Comparison of ENCODE assay signal across 27 cellular contexts in the genomic region with DNA sequence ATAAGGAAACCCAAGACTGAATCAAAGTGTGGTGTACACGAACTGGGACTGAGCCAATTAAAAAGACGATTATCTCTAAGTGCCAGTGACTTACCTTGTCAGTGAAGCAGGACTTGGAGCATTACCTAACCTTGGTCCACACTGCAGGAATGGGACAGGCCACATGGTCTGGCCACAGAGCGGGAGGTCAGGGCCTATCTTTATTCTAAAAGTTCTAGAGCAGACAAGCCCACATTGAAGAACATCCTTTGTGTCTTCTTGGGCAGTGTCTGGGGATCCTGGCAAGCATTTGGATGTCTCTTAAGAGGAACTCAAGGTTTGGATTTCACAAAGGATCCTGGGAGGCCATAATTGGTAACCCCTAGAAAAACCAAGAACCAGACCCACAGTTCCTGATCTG. TPM values are rescaled to one million over a fixed set of nuclear protein-coding genes. Genes with fewer than 3 reads are reported as not detected.
"Had no signal": no experiment of that assay in that cellular context is flagged by ENCODE, and none has a peak within 500 bp of the region (broad histone marks: within the 10 kb centered on the region; RNA-seq: fewer than 3 reads in every experiment).

No MANE protein-coding gene starts in this region.

- FAIRE-seq: endothelial cell of umbilical vein, islet of Langerhans had no signal

- H3K27ac Mint-ChIP-seq: dendritic cell treated with granulocyte-macrophage colony-stimulating factor and Interleukin-4, amounts not matched to agents 40 ng/mL and 50 ng/mL, for 4 days; nephron progenitor cell; stimulated activated memory B cell treated with anti-CD40 and anti-IgM and Interleukin-4, amounts not matched to agents 10 μg/mL and 1 μg/mL and 100 μg/mL, for 72 hours; type B pancreatic cell had no signal

- H3K4me2 ChIP-seq: hepatocyte had no signal

- H3K27me3 ChIP-seq: colonic mucosa, esophagus muscularis mucosa, foreskin keratinocyte, gastroesophageal sphincter, heart left ventricle, hepatocyte, left lung, right atrium auricular region, sigmoid colon, testis, tibial artery had no signal

- H3K4me3 ChIP-seq: colonic mucosa, esophagus muscularis mucosa, gastroesophageal sphincter, heart left ventricle, hepatocyte, left lung, prostate gland, right atrium auricular region, sigmoid colon, spleen, testis, tibial artery had no signal

- H3K4me1 Mint-ChIP-seq: stimulated activated memory B cell treated with anti-CD40 and anti-IgM and Interleukin-4, amounts not matched to agents 10 μg/mL and 1 μg/mL and 100 μg/mL, for 72 hours had no signal

- H3K36me3 Mint-ChIP-seq: naive thymus-derived CD8-positive, alpha-beta T cell; stimulated activated memory B cell treated with anti-CD40 and anti-IgM and Interleukin-4, amounts not matched to agents 10 μg/mL and 1 μg/mL and 100 μg/mL, for 72 hours had no signal

- H3K27me3 Mint-ChIP-seq: type B pancreatic cell had no signal

- DNase-seq: colonic mucosa; effector memory CD4-positive, alpha-beta T cell; foreskin keratinocyte; heart left ventricle; left cardiac atrium; left lung; mesendoderm; naive thymus-derived CD8-positive, alpha-beta T cell; nephron progenitor cell; nucleus accumbens; sigmoid colon; spleen; stimulated activated CD4-positive, alpha-beta T cell treated with anti-CD3 and anti-CD28 coated beads, Interleukin-4, amount 100 ng/mL, for 4 hours; stimulated activated naive CD8-positive, alpha-beta T cell treated with anti-CD3 and anti-CD28 coated beads, Interleukin-15, Interleukin-2, amounts not matched to agents 100 U/mL and 50 U/mL, for 24 hours; substantia nigra; testis; tibial artery had no signal

- H3K27ac ChIP-seq: colonic mucosa, esophagus muscularis mucosa, foreskin keratinocyte, gastroesophageal sphincter, heart left ventricle, hepatocyte, left lung, prostate gland, right atrium auricular region, sigmoid colon, spleen, testis, tibial artery had no signal

- H3K4me3 Mint-ChIP-seq: dendritic cell treated with granulocyte-macrophage colony-stimulating factor and Interleukin-4, amounts not matched to agents 40 ng/mL and 50 ng/mL, for 4 days; naive thymus-derived CD8-positive, alpha-beta T cell; nephron progenitor cell; stimulated activated memory B cell treated with anti-CD40 and anti-IgM and Interleukin-4, amounts not matched to agents 10 μg/mL and 1 μg/mL and 100 μg/mL, for 72 hours; type B pancreatic cell had no signal

- H3K36me3 ChIP-seq: colonic mucosa, prostate gland, sigmoid colon, spleen had no signal

- H3K9me3 Mint-ChIP-seq: dendritic cell treated with granulocyte-macrophage colony-stimulating factor and Interleukin-4, amounts not matched to agents 40 ng/mL and 50 ng/mL, for 4 days; naive thymus-derived CD8-positive, alpha-beta T cell; nephron progenitor cell; stimulated activated memory B cell treated with anti-CD40 and anti-IgM and Interleukin-4, amounts not matched to agents 10 μg/mL and 1 μg/mL and 100 μg/mL, for 72 hours; type B pancreatic cell had no signal

- H3K4me1 ChIP-seq: foreskin keratinocyte, prostate gland, testis had no signal

- H2AFZ ChIP-seq: hepatocyte had no signal

- ATAC-seq: foreskin keratinocyte; gastroesophageal sphincter; heart left ventricle; left cardiac atrium; left lung; naive thymus-derived CD8-positive, alpha-beta T cell; stimulated activated memory B cell treated with anti-CD40 and anti-IgM and Interleukin-4, amounts not matched to agents 10 μg/mL and 1 μg/mL and 100 μg/mL, for 72 hours; stimulated activated naive CD8-positive, alpha-beta T cell treated with anti-CD3 and anti-CD28 coated beads, Interleukin-15, Interleukin-2, amounts not matched to agents 100 U/mL and 50 U/mL, for 24 hours had no signal

- H3K9me3 ChIP-seq: colonic mucosa, esophagus muscularis mucosa, gastroesophageal sphincter, heart left ventricle, left lung, prostate gland, right atrium auricular region, sigmoid colon, spleen, testis, tibial artery had no signal

RNA-seq across cellular contexts. Expression of gene SPRY4, which starts 16.5 kb away (rescaled TPM):
- total RNA-seq: naive thymus-derived CD8-positive, alpha-beta T cell had no signal
- polyA plus RNA-seq: naive thymus-derived CD8-positive, alpha-beta T cell had no signal
